In the genomic region with DNA sequence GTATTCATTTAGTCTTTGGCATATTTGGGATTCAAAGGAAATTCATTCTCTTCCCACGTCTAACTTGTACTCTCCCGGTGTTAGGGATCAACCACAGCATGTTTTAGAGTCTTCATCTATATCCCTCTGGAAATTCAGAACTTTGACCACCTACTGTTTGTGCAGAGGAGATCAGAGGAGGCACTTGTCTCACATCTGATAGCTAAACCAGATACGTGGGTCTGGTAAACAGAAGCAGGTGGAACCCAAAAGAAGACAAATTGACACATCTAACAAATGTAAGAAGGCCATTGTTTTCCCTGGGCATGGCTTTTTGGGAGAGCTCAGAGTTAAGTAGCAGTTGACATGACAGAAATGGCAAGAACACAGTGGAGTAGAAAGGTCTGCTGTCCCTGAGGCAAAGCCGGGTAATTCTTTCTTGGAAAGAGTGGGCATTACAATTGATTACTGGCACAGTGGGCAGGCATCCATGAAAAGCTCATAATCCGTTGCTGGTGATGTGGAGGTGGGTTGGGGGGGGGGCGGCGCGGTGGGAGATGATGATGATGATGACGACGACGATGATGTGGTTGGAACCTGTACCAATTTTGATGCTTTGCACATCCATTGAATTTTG, we compare ENCODE assay signal across 1 cellular context.
TF ChIP-seq lines count a peak whose summit lies in the region.

No MANE protein-coding gene starts in this region.

TF ChIP-seq in HepG2, 621 proteins besides CTCF, POLR2A, EP300 and RAD21 (continued from another document and continues in another):
- TF ChIP-seq ARID4A (CRISPR knock-in tag; IDR thresholded peaks at IDR 0.05; ENCODE audit: borderline replicate concordance) (peak; percentile 46; the same call in 1 of the 2 replicates), ZNF670 (CRISPR knock-in tag; IDR thresholded peaks at IDR 0.05; ENCODE audit: borderline replicate concordance) (no peak), ZNF616 (CRISPR knock-in tag; IDR thresholded peaks at IDR 0.05; ENCODE audit: low read depth) (no peak), ZSCAN21 (CRISPR knock-in tag; IDR thresholded peaks at IDR 0.05; ENCODE audit: borderline replicate concordance) (0 out of 2 replicates have a peak, but pooled peaks have one; percentile 34), ADNP (CRISPR knock-in tag; IDR thresholded peaks at IDR 0.05) (no peak), ZNF749 (CRISPR knock-in tag; IDR thresholded peaks at IDR 0.05; ENCODE audit: borderline replicate concordance) (no peak; the same call in 1 of the 2 replicates), KAT8 (CRISPR knock-in tag; IDR thresholded peaks at IDR 0.05) (peak; percentile 73; the same call in 1 of the 2 replicates), ZNF576 (CRISPR knock-in tag; IDR thresholded peaks at IDR 0.05) (no peak), ZNF337 (CRISPR knock-in tag; IDR thresholded peaks at IDR 0.05; ENCODE audit: borderline replicate concordance, low read depth) (0 out of 2 replicates have a peak, but pooled peaks have one; percentile 51), AHR (CRISPR knock-in tag; IDR thresholded peaks at IDR 0.05) (no peak), ZMYM4 (CRISPR knock-in tag; IDR thresholded peaks at IDR 0.05) (peak; percentile 75), ATM (IDR thresholded peaks at IDR 0.05; ENCODE audit: borderline replicate concordance) (no peak), ZSCAN12 (CRISPR knock-in tag; IDR thresholded peaks at IDR 0.05) (no peak), ZNF44 (CRISPR knock-in tag; IDR thresholded peaks at IDR 0.05) (no peak), ZBTB33 (CRISPR knock-in tag; IDR thresholded peaks at IDR 0.05) (0 out of 2 replicates have a peak, but pooled peaks have one; percentile 7), DZIP1 (CRISPR knock-in tag; IDR thresholded peaks at IDR 0.05) (no peak), TCF7L2 (IDR thresholded peaks at IDR 0.05; ENCODE audit: low read depth, low read length) (peak; percentile 90), BRCA1 (CRISPR knock-in tag; IDR thresholded peaks at IDR 0.05) (no peak), ZNF672 (CRISPR knock-in tag; IDR thresholded peaks at IDR 0.05) (no peak), ZNF253 (CRISPR knock-in tag; IDR thresholded peaks at IDR 0.05; ENCODE audit: borderline replicate concordance) (no peak), ZNF24 (IDR thresholded peaks at IDR 0.05) (no peak), NFYC (CRISPR knock-in tag; IDR thresholded peaks at IDR 0.05) (no peak), ZFP36L2 (CRISPR knock-in tag; IDR thresholded peaks at IDR 0.05) (no peak), TP53 (CRISPR knock-in tag; conservative IDR thresholded peaks at IDR 0.05) (no peak), HNF4G (IDR thresholded peaks at IDR 0.05; ENCODE audit: borderline replicate concordance, low read depth, low read length) (peak; percentile 93), HNF4G (CRISPR knock-in tag; IDR thresholded peaks at IDR 0.05; ENCODE audit: borderline replicate concordance, low read depth) (peak; percentile 40; the same call in 1 of the 2 replicates), ZNF891 (CRISPR knock-in tag; IDR thresholded peaks at IDR 0.05) (no peak), HDAC6 (IDR thresholded peaks at IDR 0.05; ENCODE audit: low read depth, low read length) (no peak), ZNF563 (CRISPR knock-in tag; IDR thresholded peaks at IDR 0.05) (no peak), ZNF432 (CRISPR knock-in tag; IDR thresholded peaks at IDR 0.05; ENCODE audit: borderline replicate concordance) (no peak), POLR2AphosphoS2 (IDR thresholded peaks at IDR 0.05; ENCODE audit: low read depth, low read length) (no peak), MEIS1 (CRISPR knock-in tag; IDR thresholded peaks at IDR 0.05; ENCODE audit: borderline replicate concordance) (peak; percentile 83), ZFP36 (IDR thresholded peaks at IDR 0.05; ENCODE audit: borderline replicate concordance, low read depth, low read length, partially characterized antibody) (no peak)
- TF ChIP-seq, protein P1, sequence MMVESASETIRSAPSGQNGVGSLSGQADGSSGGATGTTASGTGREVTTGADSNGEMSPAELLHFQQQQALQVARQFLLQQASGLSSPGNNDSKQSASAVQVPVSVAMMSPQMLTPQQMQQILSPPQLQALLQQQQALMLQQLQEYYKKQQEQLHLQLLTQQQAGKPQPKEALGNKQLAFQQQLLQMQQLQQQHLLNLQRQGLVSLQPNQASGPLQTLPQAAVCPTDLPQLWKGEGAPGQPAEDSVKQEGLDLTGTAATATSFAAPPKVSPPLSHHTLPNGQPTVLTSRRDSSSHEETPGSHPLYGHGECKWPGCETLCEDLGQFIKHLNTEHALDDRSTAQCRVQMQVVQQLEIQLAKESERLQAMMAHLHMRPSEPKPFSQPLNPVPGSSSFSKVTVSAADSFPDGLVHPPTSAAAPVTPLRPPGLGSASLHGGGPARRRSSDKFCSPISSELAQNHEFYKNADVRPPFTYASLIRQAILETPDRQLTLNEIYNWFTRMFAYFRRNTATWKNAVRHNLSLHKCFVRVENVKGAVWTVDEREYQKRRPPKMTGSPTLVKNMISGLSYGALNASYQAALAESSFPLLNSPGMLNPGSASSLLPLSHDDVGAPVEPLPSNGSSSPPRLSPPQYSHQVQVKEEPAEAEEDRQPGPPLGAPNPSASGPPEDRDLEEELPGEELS (CRISPR knock-in tag; IDR thresholded peaks at IDR 0.05): peak; percentile 97
- TF ChIP-seq, protein P2, sequence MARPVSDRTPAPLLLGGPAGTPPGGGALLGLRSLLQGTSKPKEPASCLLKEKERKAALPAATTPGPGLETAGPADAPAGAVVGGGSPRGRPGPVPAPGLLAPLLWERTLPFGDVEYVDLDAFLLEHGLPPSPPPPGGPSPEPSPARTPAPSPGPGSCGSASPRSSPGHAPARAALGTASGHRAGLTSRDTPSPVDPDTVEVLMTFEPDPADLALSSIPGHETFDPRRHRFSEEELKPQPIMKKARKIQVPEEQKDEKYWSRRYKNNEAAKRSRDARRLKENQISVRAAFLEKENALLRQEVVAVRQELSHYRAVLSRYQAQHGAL (CRISPR knock-in tag; IDR thresholded peaks at IDR 0.05; ENCODE audit: not compliant biosample characterization): no peak
- TF ChIP-seq, protein P3, sequence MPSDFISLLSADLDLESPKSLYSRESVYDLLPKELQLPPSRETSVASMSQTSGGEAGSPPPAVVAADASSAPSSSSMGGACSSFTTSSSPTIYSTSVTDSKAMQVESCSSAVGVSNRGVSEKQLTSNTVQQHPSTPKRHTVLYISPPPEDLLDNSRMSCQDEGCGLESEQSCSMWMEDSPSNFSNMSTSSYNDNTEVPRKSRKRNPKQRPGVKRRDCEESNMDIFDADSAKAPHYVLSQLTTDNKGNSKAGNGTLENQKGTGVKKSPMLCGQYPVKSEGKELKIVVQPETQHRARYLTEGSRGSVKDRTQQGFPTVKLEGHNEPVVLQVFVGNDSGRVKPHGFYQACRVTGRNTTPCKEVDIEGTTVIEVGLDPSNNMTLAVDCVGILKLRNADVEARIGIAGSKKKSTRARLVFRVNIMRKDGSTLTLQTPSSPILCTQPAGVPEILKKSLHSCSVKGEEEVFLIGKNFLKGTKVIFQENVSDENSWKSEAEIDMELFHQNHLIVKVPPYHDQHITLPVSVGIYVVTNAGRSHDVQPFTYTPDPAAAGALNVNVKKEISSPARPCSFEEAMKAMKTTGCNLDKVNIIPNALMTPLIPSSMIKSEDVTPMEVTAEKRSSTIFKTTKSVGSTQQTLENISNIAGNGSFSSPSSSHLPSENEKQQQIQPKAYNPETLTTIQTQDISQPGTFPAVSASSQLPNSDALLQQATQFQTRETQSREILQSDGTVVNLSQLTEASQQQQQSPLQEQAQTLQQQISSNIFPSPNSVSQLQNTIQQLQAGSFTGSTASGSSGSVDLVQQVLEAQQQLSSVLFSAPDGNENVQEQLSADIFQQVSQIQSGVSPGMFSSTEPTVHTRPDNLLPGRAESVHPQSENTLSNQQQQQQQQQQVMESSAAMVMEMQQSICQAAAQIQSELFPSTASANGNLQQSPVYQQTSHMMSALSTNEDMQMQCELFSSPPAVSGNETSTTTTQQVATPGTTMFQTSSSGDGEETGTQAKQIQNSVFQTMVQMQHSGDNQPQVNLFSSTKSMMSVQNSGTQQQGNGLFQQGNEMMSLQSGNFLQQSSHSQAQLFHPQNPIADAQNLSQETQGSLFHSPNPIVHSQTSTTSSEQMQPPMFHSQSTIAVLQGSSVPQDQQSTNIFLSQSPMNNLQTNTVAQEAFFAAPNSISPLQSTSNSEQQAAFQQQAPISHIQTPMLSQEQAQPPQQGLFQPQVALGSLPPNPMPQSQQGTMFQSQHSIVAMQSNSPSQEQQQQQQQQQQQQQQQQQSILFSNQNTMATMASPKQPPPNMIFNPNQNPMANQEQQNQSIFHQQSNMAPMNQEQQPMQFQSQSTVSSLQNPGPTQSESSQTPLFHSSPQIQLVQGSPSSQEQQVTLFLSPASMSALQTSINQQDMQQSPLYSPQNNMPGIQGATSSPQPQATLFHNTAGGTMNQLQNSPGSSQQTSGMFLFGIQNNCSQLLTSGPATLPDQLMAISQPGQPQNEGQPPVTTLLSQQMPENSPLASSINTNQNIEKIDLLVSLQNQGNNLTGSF (CRISPR knock-in tag; IDR thresholded peaks at IDR 0.05): no peak
- TF ChIP-seq, protein P4, sequence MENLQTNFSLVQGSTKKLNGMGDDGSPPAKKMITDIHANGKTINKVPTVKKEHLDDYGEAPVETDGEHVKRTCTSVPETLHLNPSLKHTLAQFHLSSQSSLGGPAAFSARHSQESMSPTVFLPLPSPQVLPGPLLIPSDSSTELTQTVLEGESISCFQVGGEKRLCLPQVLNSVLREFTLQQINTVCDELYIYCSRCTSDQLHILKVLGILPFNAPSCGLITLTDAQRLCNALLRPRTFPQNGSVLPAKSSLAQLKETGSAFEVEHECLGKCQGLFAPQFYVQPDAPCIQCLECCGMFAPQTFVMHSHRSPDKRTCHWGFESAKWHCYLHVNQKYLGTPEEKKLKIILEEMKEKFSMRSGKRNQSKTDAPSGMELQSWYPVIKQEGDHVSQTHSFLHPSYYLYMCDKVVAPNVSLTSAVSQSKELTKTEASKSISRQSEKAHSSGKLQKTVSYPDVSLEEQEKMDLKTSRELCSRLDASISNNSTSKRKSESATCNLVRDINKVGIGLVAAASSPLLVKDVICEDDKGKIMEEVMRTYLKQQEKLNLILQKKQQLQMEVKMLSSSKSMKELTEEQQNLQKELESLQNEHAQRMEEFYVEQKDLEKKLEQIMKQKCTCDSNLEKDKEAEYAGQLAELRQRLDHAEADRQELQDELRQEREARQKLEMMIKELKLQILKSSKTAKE (CRISPR knock-in tag; IDR thresholded peaks at IDR 0.05; ENCODE audit: borderline replicate concordance): peak; percentile 81
